In the genomic region with DNA sequence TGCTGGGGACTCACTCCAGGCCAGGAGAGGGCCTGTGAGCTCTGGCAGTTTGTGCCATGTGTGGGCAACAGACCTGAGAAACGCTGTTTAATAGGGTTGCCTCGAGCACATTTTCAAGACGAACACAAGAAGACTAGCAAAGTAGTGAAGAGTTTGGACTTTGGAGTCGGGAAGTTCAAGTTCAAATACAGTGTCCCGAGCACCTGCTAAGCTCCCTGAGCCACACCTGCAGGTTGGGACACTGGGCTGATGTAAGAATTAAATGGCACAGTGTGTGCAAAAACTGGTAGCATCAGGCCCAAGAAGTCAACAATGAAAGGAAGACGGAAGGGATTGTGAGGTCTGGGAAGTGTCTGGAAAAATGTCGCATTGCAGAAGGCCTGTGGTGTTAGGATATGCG, we compare ENCODE assay signal across 16 cellular contexts.
DNase-seq lines count a peak whose midpoint lies in the region; ATAC-seq, FAIRE-seq and TF ChIP-seq lines count a peak whose summit lies in the region.
"Had no signal": no experiment of that assay in that cellular context is flagged by ENCODE, and none has a peak within 500 bp of the region (broad histone marks: within the 10 kb centered on the region; RNA-seq: fewer than 3 reads in every experiment).

No MANE protein-coding gene starts in this region.

- no peak overlapping the region for H2BK12ac ChIP-seq in neuronal stem cell (ENCODE audit: low read length)

- H3K79me1 ChIP-seq in neuronal stem cell (ENCODE audit: low read depth, low read length), result no peaks in the 10 kb centered on the region

- H3K9me3 ChIP-seq in BLaER1 (no peaks in the 10 kb centered on the region), neuronal stem cell (replicated peaks in 1 of 2; ENCODE audit: control insufficient read depth in 2 of 2, insufficient read depth in 1 of 2, low read depth in 1 of 2, low read length in 2 of 2) (no peaks in the 10 kb centered on the region)
- H3K9me3 ChIP-seq: BLaER1 treated with 17β-estradiol and CSF1 and Interleukin-3, amounts not matched to agents 10 nM and 100 nM had no signal

- no peak overlapping the region for H4K8ac ChIP-seq in neuronal stem cell (ENCODE audit: low read depth, low read length)

- H2BK15ac ChIP-seq in neuronal stem cell (ENCODE audit: low read length), result no peak overlapping the region

- H3K4me2 ChIP-seq in BLaER1, result 0 out of 2 replicates have a peak overlapping the region, but pooled peaks have one; percentile 69
- H3K4me2 ChIP-seq in neuronal stem cell (ENCODE audit: insufficient read depth, low read length, poor library complexity, severe bottlenecking), result no peak overlapping the region

- H3K4me3 ChIP-seq in BLaER1 (no peak overlapping the region), neuronal stem cell (ENCODE audit: low read length in 2 of 2) (no peak overlapping the region)
- H3K4me3 ChIP-seq: BLaER1 treated with 17β-estradiol and CSF1 and Interleukin-3, amounts not matched to agents 10 nM and 100 nM had no signal

- H4K20me1 ChIP-seq in BLaER1, result no peaks in the 10 kb centered on the region

- H3K4me1 ChIP-seq in BLaER1 (peaks cover 25% of the 10 kb centered on the region), neuronal stem cell (ENCODE audit: control insufficient read depth in 2 of 2, insufficient read depth in 1 of 2, low read depth in 1 of 2, low read length in 2 of 2) (peaks cover 2 to 3% of the 10 kb centered on the region in 2 donors)

- H2AFZ ChIP-seq in neuronal stem cell (ENCODE audit: low read length), result no peak overlapping the region

- no peak overlapping the region for H3K4ac ChIP-seq in neuronal stem cell (ENCODE audit: low read length)

- peak in 1 of 2 donors; percentile 30 for DNase-seq in left colon
- DNase-seq in neuronal stem cell (ENCODE audit: low spot score), result no peak
- DNase-seq in stimulated activated CD4-positive, alpha-beta T cell treated with anti-CD3 and anti-CD28 coated beads, Interleukin-2, amount 100 ng/mL, for 48 hours, result no peak
- no peak for DNase-seq in activated T-cell treated with anti-CD3 and anti-CD28 coated beads for 4 hours
- no peak for DNase-seq in D721Med (ENCODE audit: insufficient read length, low spot score)
- DNase-seq: CD4-positive, alpha-beta T cell; CD8-positive, alpha-beta memory T cell; GF-D8; GOT3; H7; HCEC 1CT had no signal

- no peak overlapping the region for H3K9ac ChIP-seq in BLaER1
- H3K9ac ChIP-seq in neuronal stem cell (ENCODE audit: low read depth, low read length, poor library complexity), result no peak overlapping the region
- H3K9ac ChIP-seq: BLaER1 treated with 17β-estradiol and CSF1 and Interleukin-3, amounts not matched to agents 10 nM and 100 nM had no signal

- no peak overlapping the region for H2BK5ac ChIP-seq in neuronal stem cell (ENCODE audit: low read length)

- no CpG with 5 or more reads among the region's 8 CpGs for WGBS in neuronal stem cell (ENCODE audit: extremely low coverage in 2 of 2, insufficient read length in 2 of 2, insufficient replicate concordance in 1 of 2), 2 donors

- no peak overlapping the region for H2BK120ac ChIP-seq in neuronal stem cell (ENCODE audit: low read depth, low read length)

- H3K27ac ChIP-seq in BLaER1 (no peak overlapping the region), neuronal stem cell (replicated peaks; ENCODE audit: low read length) (no peak overlapping the region)
- H3K27ac ChIP-seq: BLaER1 treated with 17β-estradiol and CSF1 and Interleukin-3, amounts not matched to agents 10 nM and 100 nM had no signal

- H3K14ac ChIP-seq in neuronal stem cell (ENCODE audit: low read length), result no peak overlapping the region

- peaks cover under 1% of the 10 kb centered on the region; the same call in 1 of the 2 replicates for H3K27me3 ChIP-seq in BLaER1
- peaks cover 0 to 5% (median 0%) of the 10 kb centered on the region in 3 experiments for H3K27me3 ChIP-seq in neuronal stem cell (ENCODE audit: control insufficient read depth in 3 of 3, insufficient read depth in 3 of 3, low read depth in 1 of 3, low read length in 3 of 3)

- peak overlapping the region; percentile 41 for H3K18ac ChIP-seq in neuronal stem cell (ENCODE audit: low read length)

- no peak overlapping the region for H4K91ac ChIP-seq in neuronal stem cell (ENCODE audit: low read depth, low read length, poor library complexity)

- no peak for FAIRE-seq in D721Med (lab: Jason Lieb, UNC)
- FAIRE-seq: GM12891, GM18507 had no signal

- no peaks in the 10 kb centered on the region for H3K36me3 ChIP-seq in BLaER1
- H3K36me3 ChIP-seq in neuronal stem cell (replicated peaks in 1 of 2; ENCODE audit: control insufficient read depth in 2 of 2, insufficient read depth in 2 of 2, low read length in 2 of 2), result no peaks in the 10 kb centered on the region
- H3K36me3 ChIP-seq: BLaER1 treated with 17β-estradiol and CSF1 and Interleukin-3, amounts not matched to agents 10 nM and 100 nM had no signal

- intact Hi-C loops in left colon (cut with DNase I, micrococcal nuclease), result no loop called here

- no peak for TF ChIP-seq CTCF in D721Med (IDR thresholded peaks at IDR 0.05; ENCODE audit: insufficient read depth, missing control alignments)

- H2AK5ac ChIP-seq in neuronal stem cell (ENCODE audit: low read depth, low read length), result peak overlapping the region; percentile 54

- ATAC-seq in left colon (peak; percentile 81), GM21360 (IDR thresholded peaks at IDR 0.05; ENCODE audit: unreplicated experiment) (no peak)

- no peak overlapping the region for H3K23ac ChIP-seq in neuronal stem cell (ENCODE audit: low read depth, low read length, poor library complexity)
